ENCODE assay signal across 8 cellular contexts in genomic region chr18:12307871-12308385, GRCh38. TPM values are rescaled to one million over a fixed set of nuclear protein-coding genes. Genes with fewer than 3 reads are reported as not detected.
A peak's percentile ranks its signal among the peaks of the same experiment; 100 is the strongest.
DNase-seq lines count a peak whose midpoint lies in the region; ATAC-seq and TF ChIP-seq lines count a peak whose summit lies in the region.

Gene TUBB6, plus strand, starts transcription at chr18:12308241. Its CDS starts 52 bp downstream, at chr18:12308293.

- TF ChIP-seq POLR2A in body of pancreas (IDR thresholded peaks at IDR 0.05) = peak in 1 of 3 donors; percentile 68

- H3K9me3 ChIP-seq in NT2/D1 (ENCODE audit: insufficient read depth, low read length) (peaks cover 22% of the 10 kb centered on the region; the same call in 1 of the 2 replicates), body of pancreas (no peaks in the 10 kb centered on the region), iPS-18c (ENCODE audit: control insufficient read depth, insufficient read depth, low read length) (no peaks in the 10 kb centered on the region)

- H3K9ac ChIP-seq in NT2/D1 (ENCODE audit: insufficient read length, low read depth) = peak within 1 kb of the TSS; percentile 90

- peaks cover 4% of the 10 kb centered on the region for H3K4me1 ChIP-seq in NT2/D1 (ENCODE audit: insufficient read depth, insufficient read length)
- peaks cover 37% of the 10 kb centered on the region for H3K4me1 ChIP-seq in body of pancreas

- H3K36me3 ChIP-seq in NT2/D1 (ENCODE audit: insufficient read depth, insufficient read length, low read length) = peaks cover 36% of the 10 kb centered on the region
- H3K36me3 ChIP-seq in body of pancreas (replicated peaks in 1 of 2; ENCODE audit: insufficient read depth in 1 of 2, low read depth in 2 of 2) = peaks cover 0 to 3% of the 10 kb centered on the region in 2 donors

- H3K4me3 ChIP-seq in AG09309 (ENCODE audit: control insufficient read depth, low read depth, low read length) (peak within 1 kb of the TSS; percentile 74), NT2/D1 (ENCODE audit: insufficient read length, low read depth) (peak within 1 kb of the TSS; percentile 88), body of pancreas (peak within 1 kb of the TSS; percentile 17 to 48), iPS-18c (ENCODE audit: insufficient read depth, low read depth, low read length) (peak within 1 kb of the TSS; percentile 80), skin epidermis (peak within 1 kb of the TSS; percentile 60 to 98 (median 75))

- H3K27me3 ChIP-seq in NT2/D1 (ENCODE audit: insufficient read depth, insufficient read length) (no peaks in the 10 kb centered on the region), body of pancreas (no peaks in the 10 kb centered on the region)

- ATAC-seq in GM18511 (IDR thresholded peaks at IDR 0.05; ENCODE audit: unreplicated experiment) (peak; percentile 64), HG02973 (IDR thresholded peaks at IDR 0.05; ENCODE audit: unreplicated experiment) (peak; percentile 44), body of pancreas (peak; percentile 68)

- whole genome bisulfite sequencing in body of pancreas, 2 donors = 0 to 2% methylated on average over 7 to 65 of the region's 76 CpGs

- no peak for TF ChIP-seq CTCF in AG09309 (IDR thresholded peaks at IDR 0.05; ENCODE audit: control insufficient read depth, insufficient read depth, low read depth, low read length, missing control alignments)
- TF ChIP-seq CTCF in body of pancreas (IDR thresholded peaks at IDR 0.05) = no peak

- H3K27ac ChIP-seq in body of pancreas (peak within 1 kb of the TSS; percentile 65 to 94 (median 86)), skin epidermis (peak within 1 kb of the TSS; percentile 87 to 100 (median 98))

- DNase-seq in AG09309 (ENCODE audit: low read depth) (no peak), NT2/D1 (ENCODE audit: low read depth, low spot score) (no peak), body of pancreas (peak; percentile 53 to 65 (median 63)), NCI-H1417 (lab: John Stamatoyannopoulos, UW) (no peak)

- intact Hi-C loops in body of pancreas (cut with DNase I) = no loop called here

RNA-seq across cellular contexts. Expression of gene TUBB6, which starts in this region (rescaled TPM):
- 100 to 1,000 TPM in 1 of 2 donors, 10 to 100 TPM in 1; 71.1 to 109 TPM for total RNA-seq in body of pancreas

Comparison
In these comparisons a context has a peak if more than half of its experiments do, and no peak if none do; other contexts are left out.
1. DNase-seq: peak in body of pancreas (4 of 4); none in AG09309 (single experiment), NT2/D1 (single experiment) and NCI-H1417 (0 of 3).
2. H3K4me3 ChIP-seq: peak in every context shown above with its lines; median percentile 88 in NT2/D1; 80 in iPS-18c; 75 in skin epidermis; 74 in AG09309; 32 in body of pancreas.
3. Peak in every context shown above with its lines, with median percentiles within 50 percentile points of each other: ATAC-seq.